In genomic region chr2:112814278-112814677, GRCh38 we compare ENCODE assay signal across 15 cellular contexts. TPM values are rescaled to one million over a fixed set of nuclear protein-coding genes. Genes with fewer than 3 reads are reported as not detected.
DNase-seq lines count a peak whose midpoint lies in the region; ATAC-seq and TF ChIP-seq lines count a peak whose summit lies in the region.
"Had no signal": no experiment of that assay in that cellular context is flagged by ENCODE, and none has a peak within 500 bp of the region (broad histone marks: within the 10 kb centered on the region; RNA-seq: fewer than 3 reads in every experiment).

No MANE protein-coding gene starts in this region.

- H3K9ac ChIP-seq in HUES64 (ENCODE audit: low read depth, low read length) (no peak overlapping the region), mammary epithelial cell (ENCODE audit: insufficient read depth, low read length) (peak overlapping the region; percentile 51)

- H3K36me3 ChIP-seq in A673 (ENCODE audit: insufficient read depth, low read length, poor library complexity, severe bottlenecking) = no peaks in the 10 kb centered on the region
- no peaks in the 10 kb centered on the region for H3K36me3 ChIP-seq in HUES64 (ENCODE audit: insufficient read depth, low read length)
- H3K36me3 ChIP-seq in mammary epithelial cell (ENCODE audit: insufficient read depth, low read length) = no peaks in the 10 kb centered on the region
- H3K36me3 ChIP-seq: ovary had no signal

- dilution Hi-C loops in mammary epithelial cell (cut with HindIII; ENCODE audit: low sequenced_read_pairs) = no loop called here

- H3K27me3 ChIP-seq in A673 (replicated peaks; ENCODE audit: insufficient read depth, low read depth, low read length, poor library complexity) (no peaks in the 10 kb centered on the region), HUES64 (ENCODE audit: insufficient read depth, low read length) (no peaks in the 10 kb centered on the region), mammary epithelial cell (ENCODE audit: insufficient read depth, low read length) (no peaks in the 10 kb centered on the region)
- H3K27me3 ChIP-seq: ovary had no signal

- POLR2A ChIA-PET in A673 (lab: Charles Lee; ENCODE audit: low non-redundant PET) = no interaction called here

- peaks cover 30% of the 10 kb centered on the region for H3K4me1 ChIP-seq in A673 (ENCODE audit: insufficient read depth, low read length, poor library complexity, severe bottlenecking)
- H3K4me1 ChIP-seq in HUES64 (ENCODE audit: insufficient read depth, low read length) = peaks cover 36% of the 10 kb centered on the region
- H3K4me1 ChIP-seq in mammary epithelial cell (ENCODE audit: insufficient read depth, low read length) = peaks cover 53% of the 10 kb centered on the region

- H3K9me3 ChIP-seq in A673 (ENCODE audit: low read depth, low read length, poor library complexity, severe bottlenecking) = no peaks in the 10 kb centered on the region
- no peaks in the 10 kb centered on the region for H3K9me3 ChIP-seq in HUES64 (ENCODE audit: insufficient read depth, low read depth, low read length)
- no peaks in the 10 kb centered on the region for H3K9me3 ChIP-seq in mammary epithelial cell (replicated peaks; ENCODE audit: insufficient read depth, low read length)
- H3K9me3 ChIP-seq: ovary had no signal

- no peaks in the 10 kb centered on the region for H4K20me1 ChIP-seq in mammary epithelial cell (ENCODE audit: insufficient read depth, low read length)

- WGBS in HUES64 = 31% methylated on average over 2 of the region's 2 CpGs
- 0% methylated on average over 2 of the region's 2 CpGs for WGBS in mammary epithelial cell (ENCODE audit: low coverage, missing lambda C conversion rate)

- H3K4me3 ChIP-seq in A673 (ENCODE audit: low read depth, low read length, poor library complexity, severe bottlenecking) (no peak overlapping the region), HUES64 (ENCODE audit: low read length) (no peak overlapping the region), mammary epithelial cell (replicated peaks in 1 of 3; ENCODE audit: insufficient read depth in 1 of 3, low read depth in 2 of 3, low read length in 3 of 3) (no peak overlapping the region)
- H3K4me3 ChIP-seq: ovary had no signal

- DNase-seq in A673 (ENCODE audit: low spot score) = peak; percentile 49
- peak; percentile 93 for DNase-seq in mammary epithelial cell
- DNase-seq in kidney glomerular epithelial cell (lab: John Stamatoyannopoulos, UW) = peak; percentile 34
- no peak for DNase-seq in HuH-7.5 (ENCODE audit: low spot score)
- no peak for DNase-seq in activated T-cell treated with anti-CD3 and anti-CD28 coated beads, Interleukin-2, amount 50 U/mL, for 1 hour
- DNase-seq in activated naive CD4-positive, alpha-beta T cell treated with Interleukin-2 at 50 U/mL for 16 hours = no peak
- DNase-seq: GF-D8; KG1; left colon; NCI-H2081 treated with DMSO at 0.1 percent for 48 hours; ovary; stimulated activated CD4-positive, alpha-beta T cell treated with anti-CD3 and anti-CD28 coated beads, Interleukin-4, amount 100 ng/mL, for 24 hours had no signal

- no peak for ATAC-seq in HG02763 (IDR thresholded peaks at IDR 0.05; ENCODE audit: unreplicated experiment)
- ATAC-seq: left colon had no signal

- peak overlapping the region; percentile 44 for H3K27ac ChIP-seq in A673 (ENCODE audit: low read depth, low read length, poor library complexity, severe bottlenecking)
- peak overlapping the region; percentile 38; the same call in 1 of the 2 replicates for H3K27ac ChIP-seq in HUES64 (ENCODE audit: low read depth, low read length)
- peak overlapping the region; percentile 91 for H3K27ac ChIP-seq in mammary epithelial cell (ENCODE audit: insufficient read depth, low read depth, low read length)
- H3K27ac ChIP-seq: ovary had no signal

- CTCF ChIA-PET in A673 (lab: Charles Lee) (no interaction called here), mammary epithelial cell (lab: Charles Lee; ENCODE audit: low non-redundant PET) (interaction anchor here (0.5 kb wide), 1 partner anchor 206 kb away, joined by 4 read pairs; no protein-coding TSS in a partner anchor)

- peak overlapping the region; percentile 15 for H2AFZ ChIP-seq in mammary epithelial cell (ENCODE audit: low read depth, low read length)

- BruUV-seq in A673 (replicated peaks; lab: Mats Ljungman, UMichigan) (no TSS peak), mammary epithelial cell (replicated peaks; lab: Mats Ljungman, UMichigan) (no TSS peak)

- H3K79me2 ChIP-seq in mammary epithelial cell (ENCODE audit: insufficient read depth, low read length) = no peaks in the 10 kb centered on the region

- peak overlapping the region; percentile 73 for H3K4me2 ChIP-seq in mammary epithelial cell (ENCODE audit: insufficient read depth, low read depth, low read length)

- in situ Hi-C loops in mammary epithelial cell (cut with MboI; ENCODE audit: low sequenced_read_pairs in 2 of 2) = no loop called here

- intact Hi-C loops in A673 (cut with micrococcal nuclease; ENCODE audit: unreplicated experiment) (no loop called here), mammary epithelial cell (cut with micrococcal nuclease) (loop anchor here (1.0 to 2.0 kb wide), 3 partner anchors 20 to 29 kb away; partner anchors contain the start of genes IL1A and IL1B)

- TF ChIP-seq CTCF in A673 (conservative IDR thresholded peaks at IDR 0.05; ENCODE audit: low read depth, low read length) = no peak
- peak; percentile 4 to 27 for TF ChIP-seq CTCF in mammary epithelial cell (conservative IDR thresholded peaks at IDR 0.05 in 1 of 2, IDR thresholded peaks at IDR 0.05 in 1 of 2; ENCODE audit: extremely low read depth in 1 of 2, insufficient read depth in 1 of 2, low read depth in 1 of 2, low read length in 2 of 2)

RNA-seq across cellular contexts. Expression of gene IL1B, which starts 22.3 kb away (rescaled TPM):
- total RNA-seq in A673 (2021) (1.3 and 2.1 TPM in 2 replicates), mammary epithelial cell (100 to 1,000 TPM in 1 of 2 donors, 1 to 10 TPM in 1; 5.0 to 219 TPM)
- polyA plus RNA-seq in HUES64 (2013, experiment 1 of 2) = not detected
- not detected for polyA plus RNA-seq in HUES64 (2013, experiment 2 of 2)
- 161 TPM for polyA plus RNA-seq in mammary epithelial cell
- 268 TPM for polyA minus RNA-seq in mammary epithelial cell
- total RNA-seq: T-helper 2 cell treated with Interferon-gamma antibody and Interleukin-4, amounts not matched to agents 100 ng/mL and 5 ng/mL, for 36 hours had no signal

RNA-seq across cellular contexts. Expression of gene IL1A, which starts 30.0 kb away (rescaled TPM):
- total RNA-seq in A673 (2021) (5.4 and 6.3 TPM in 2 replicates), mammary epithelial cell (100 to 1,000 TPM in 1 of 2 donors, 10 to 100 TPM in 1; 17.5 to 184 TPM)
- polyA plus RNA-seq in HUES64 (2013, experiment 1 of 2) = 0.50 TPM
- polyA plus RNA-seq in HUES64 (2013, experiment 2 of 2) = 0.89 TPM
- polyA plus RNA-seq in mammary epithelial cell = 26.3 TPM
- 69.9 TPM for polyA minus RNA-seq in mammary epithelial cell

RNA-seq across cellular contexts. Expression of gene CKAP2L, which starts 49.9 kb away (rescaled TPM):
- total RNA-seq in A673 (2021) = 48.1 and 49.6 TPM in 2 replicates
- polyA plus RNA-seq in HUES64 (2013, experiment 1 of 2) = 13.9 TPM
- 15.7 TPM for polyA plus RNA-seq in HUES64 (2013, experiment 2 of 2)
- total RNA-seq in mammary epithelial cell = 10 to 100 TPM in 1 of 2 donors, under 1 TPM in 1; 0.83 to 32.7 TPM
- polyA plus RNA-seq in mammary epithelial cell = 15.1 TPM
- 18.2 TPM for polyA minus RNA-seq in mammary epithelial cell

Comparison
In these comparisons a context has a peak if more than half of its experiments do, and no peak if none do; other contexts are left out.
1. DNase-seq: peak in A673 (single experiment), mammary epithelial cell (single experiment) and kidney glomerular epithelial cell (single experiment); none in HuH-7.5 (single experiment), activated T-cell treated with anti-CD3 and anti-CD28 coated beads, Interleukin-2, amount 50 U/mL, for 1 hour (single experiment) and activated naive CD4-positive, alpha-beta T cell treated with Interleukin-2 at 50 U/mL for 16 hours (single experiment).
2. H3K27ac ChIP-seq: peak in every context shown above with its lines; median percentile 91 in mammary epithelial cell; 44 in A673; 38 in HUES64.